1 cellular context compared by ENCODE assay signal in genomic region chr1:16440480-16441311, GRCh38.
A peak's percentile ranks its signal among the peaks of the same experiment; 100 is the strongest.
TF ChIP-seq lines count a peak whose summit lies in the region.

Gene NECAP2, plus strand, starts transcription at chr1:16440724. Its CDS starts 38 bp downstream, at chr1:16440762.

TF ChIP-seq in HepG2, 621 proteins besides CTCF, POLR2A, EP300 and RAD21 (continued from another document and continues in another):
- TF ChIP-seq ZNF879 (CRISPR knock-in tag; IDR thresholded peaks at IDR 0.05), result no peak
- TF ChIP-seq ZNF34 (CRISPR knock-in tag; IDR thresholded peaks at IDR 0.05; ENCODE audit: borderline replicate concordance), result peak; percentile 62; the same call in 1 of the 2 replicates
- TF ChIP-seq SMARCE1 (IDR thresholded peaks at IDR 0.05; ENCODE audit: borderline replicate concordance), result no peak
- 0 out of 2 replicates have a peak, but pooled peaks have one; percentile 46 for TF ChIP-seq PRDM10 (CRISPR knock-in tag; IDR thresholded peaks at IDR 0.05; ENCODE audit: low read depth)
- peak; percentile 86 for TF ChIP-seq ZFX (CRISPR knock-in tag; IDR thresholded peaks at IDR 0.05; ENCODE audit: low read depth)
- no peak for TF ChIP-seq ZBTB1 (CRISPR knock-in tag; IDR thresholded peaks at IDR 0.05; ENCODE audit: borderline replicate concordance)
- peak; percentile 78; the same call in 1 of the 2 replicates for TF ChIP-seq PITX1 (CRISPR knock-in tag; IDR thresholded peaks at IDR 0.05)
- TF ChIP-seq CENPBD1 (CRISPR knock-in tag; IDR thresholded peaks at IDR 0.05; ENCODE audit: borderline replicate concordance, low read depth), result no peak; the same call in 1 of the 2 replicates
- TF ChIP-seq ZNF44 (CRISPR knock-in tag; IDR thresholded peaks at IDR 0.05), result no peak
- TF ChIP-seq ZNF256 (CRISPR knock-in tag; conservative IDR thresholded peaks at IDR 0.05), result 0 out of 2 replicates have a peak, but pooled peaks have one; percentile 23
- TF ChIP-seq ZNF138 (CRISPR knock-in tag; IDR thresholded peaks at IDR 0.05; ENCODE audit: low read depth), result peak; percentile 81; the same call in 1 of the 2 replicates
- TF ChIP-seq EEA1 (CRISPR knock-in tag; IDR thresholded peaks at IDR 0.05; ENCODE audit: borderline replicate concordance), result no peak
- peak; percentile 79; the same call in 1 of the 2 replicates for TF ChIP-seq ZNF740 (CRISPR knock-in tag; IDR thresholded peaks at IDR 0.05)
- peak; percentile 73; the same call in 1 of the 2 replicates for TF ChIP-seq ZBTB3 (CRISPR knock-in tag; IDR thresholded peaks at IDR 0.05; ENCODE audit: borderline replicate concordance, low read depth)
- peak; percentile 82 for TF ChIP-seq KLF6 (CRISPR knock-in tag; IDR thresholded peaks at IDR 0.05)
- peak; percentile 68; the same call in 1 of the 2 replicates for TF ChIP-seq MXD3 (CRISPR knock-in tag; IDR thresholded peaks at IDR 0.05)
- peak; percentile 93 for TF ChIP-seq ETV5 (CRISPR knock-in tag; IDR thresholded peaks at IDR 0.05; ENCODE audit: borderline replicate concordance)
- peak; percentile 78; the same call in 1 of the 2 replicates for TF ChIP-seq ZBTB37 (CRISPR knock-in tag; IDR thresholded peaks at IDR 0.05)
- TF ChIP-seq AKNA (CRISPR knock-in tag; IDR thresholded peaks at IDR 0.05; ENCODE audit: borderline replicate concordance), result no peak
- TF ChIP-seq ZNF33A (CRISPR knock-in tag; IDR thresholded peaks at IDR 0.05; ENCODE audit: borderline replicate concordance), result no peak
- TF ChIP-seq ZZZ3 (CRISPR knock-in tag; IDR thresholded peaks at IDR 0.05; ENCODE audit: borderline replicate concordance), result peak; percentile 93; the same call in 1 of the 2 replicates
- no peak for TF ChIP-seq RFX3 (CRISPR knock-in tag; IDR thresholded peaks at IDR 0.05)
- TF ChIP-seq NONO (IDR thresholded peaks at IDR 0.05), result no peak
- peak; percentile 93 for TF ChIP-seq NONO (CRISPR knock-in tag; conservative IDR thresholded peaks at IDR 0.05)
- TF ChIP-seq ZNF678 (CRISPR knock-in tag; IDR thresholded peaks at IDR 0.05), result 0 out of 2 replicates have a peak, but pooled peaks have one; percentile 59
- no peak; the same call in 1 of the 2 replicates for TF ChIP-seq ATF1 (CRISPR knock-in tag; IDR thresholded peaks at IDR 0.05)
- peak; percentile 74 for TF ChIP-seq HBP1 (CRISPR knock-in tag; IDR thresholded peaks at IDR 0.05; ENCODE audit: low read depth)
- no peak; a peak in 1 of 4 replicates for TF ChIP-seq REST (IDR thresholded peaks at IDR 0.05; ENCODE audit: borderline replicate concordance in 1 of 2, low read depth in 1 of 2, low read length in 2 of 2)
- TF ChIP-seq TOPORS (CRISPR knock-in tag; IDR thresholded peaks at IDR 0.05), result peak; percentile 86; the same call in 1 of the 2 replicates
- TF ChIP-seq SMARCC2 (IDR thresholded peaks at IDR 0.05), result no peak
- TF ChIP-seq ZBTB7B (CRISPR knock-in tag; IDR thresholded peaks at IDR 0.05), result peak; percentile 96
- peak; percentile 66; the same call in 1 of the 2 replicates for TF ChIP-seq TMF1 (CRISPR knock-in tag; IDR thresholded peaks at IDR 0.05; ENCODE audit: low read depth)
- TF ChIP-seq LRRFIP1 (CRISPR knock-in tag; conservative IDR thresholded peaks at IDR 0.05), result 0 out of 2 replicates have a peak, but pooled peaks have one; percentile 12
- TF ChIP-seq NFKB2 (CRISPR knock-in tag; IDR thresholded peaks at IDR 0.05; ENCODE audit: borderline replicate concordance), result peak; percentile 88; the same call in 1 of the 2 replicates
- peak; percentile 86; the same call in 1 of the 2 replicates for TF ChIP-seq MTA1 (CRISPR knock-in tag; IDR thresholded peaks at IDR 0.05; ENCODE audit: borderline replicate concordance)
- peak; percentile 75 for TF ChIP-seq NR2C2 (CRISPR knock-in tag; IDR thresholded peaks at IDR 0.05; ENCODE audit: borderline replicate concordance)
- TF ChIP-seq GATAD1 (CRISPR knock-in tag; IDR thresholded peaks at IDR 0.05), result peak; percentile 97
- TF ChIP-seq HES4 (CRISPR knock-in tag; IDR thresholded peaks at IDR 0.05; ENCODE audit: borderline replicate concordance), result peak; percentile 68; the same call in 1 of the 2 replicates
